ENCODE assay signal across 28 cellular contexts in genomic region chr1:77718181-77718580, GRCh38.
"Had no signal": no experiment of that assay in that cellular context is flagged by ENCODE, and none has a peak within 500 bp of the region (broad histone marks: within the 10 kb centered on the region; RNA-seq: fewer than 3 reads in every experiment).

No MANE protein-coding gene starts in this region.

- H3K4me3 Mint-ChIP-seq: stimulated activated effector memory CD8-positive, alpha-beta T cell treated with anti-CD3 and anti-CD28 coated beads, Interleukin-12 subunit alpha, Interleukin-12 subunit beta, amount 100 ng/mL, for 72 hours; stimulated activated memory B cell treated with anti-CD40 and anti-IgM and Interleukin-4, amounts not matched to agents 10 μg/mL and 1 μg/mL and 100 μg/mL, for 72 hours; stimulated activated naive CD8-positive, alpha-beta T cell treated with anti-CD3 and anti-CD28 coated beads, Interleukin-15, amount 100 ng/mL, for 72 hours; stimulated activated naive CD8-positive, alpha-beta T cell treated with anti-CD3 and anti-CD28 coated beads, Interleukin-15, Interleukin-2, amounts not matched to agents 100 ng/mL and 50 ng/mL, for 24 hours; type B pancreatic cell had no signal

- H3K4me1 Mint-ChIP-seq: stimulated activated effector memory CD8-positive, alpha-beta T cell treated with anti-CD3 and anti-CD28 coated beads, Interleukin-12 subunit alpha, Interleukin-12 subunit beta, amount 100 ng/mL, for 72 hours; stimulated activated memory B cell treated with anti-CD40 and anti-IgM and Interleukin-4, amounts not matched to agents 10 μg/mL and 1 μg/mL and 100 μg/mL, for 72 hours; stimulated activated naive CD8-positive, alpha-beta T cell treated with anti-CD3 and anti-CD28 coated beads, Interleukin-15, amount 100 ng/mL, for 72 hours had no signal

- H3K27ac Mint-ChIP-seq: stimulated activated effector memory CD8-positive, alpha-beta T cell treated with anti-CD3 and anti-CD28 coated beads, Interleukin-12 subunit alpha, Interleukin-12 subunit beta, amount 100 ng/mL, for 72 hours; stimulated activated memory B cell treated with anti-CD40 and anti-IgM and Interleukin-4, amounts not matched to agents 10 μg/mL and 1 μg/mL and 100 μg/mL, for 72 hours; stimulated activated naive CD8-positive, alpha-beta T cell treated with anti-CD3 and anti-CD28 coated beads, Interleukin-15, amount 100 ng/mL, for 72 hours; stimulated activated naive CD8-positive, alpha-beta T cell treated with anti-CD3 and anti-CD28 coated beads, Interleukin-15, Interleukin-2, amounts not matched to agents 100 ng/mL and 50 ng/mL, for 24 hours; type B pancreatic cell had no signal

- H3K9me3 ChIP-seq: stomach, suprapubic skin, testis, thoracic aorta, thyroid gland, tibial artery, tibial nerve, transverse colon, upper lobe of left lung, upper lobe of right lung, uterus, vagina had no signal

- H3K36me3 ChIP-seq: uterus had no signal

- H3K9me3 Mint-ChIP-seq: stimulated activated effector memory CD8-positive, alpha-beta T cell treated with anti-CD3 and anti-CD28 coated beads, Interleukin-12 subunit alpha, Interleukin-12 subunit beta, amount 100 ng/mL, for 72 hours; stimulated activated memory B cell treated with anti-CD40 and anti-IgM and Interleukin-4, amounts not matched to agents 10 μg/mL and 1 μg/mL and 100 μg/mL, for 72 hours; stimulated activated naive CD8-positive, alpha-beta T cell treated with anti-CD3 and anti-CD28 coated beads, Interleukin-15, amount 100 ng/mL, for 72 hours; stimulated activated naive CD8-positive, alpha-beta T cell treated with anti-CD3 and anti-CD28 coated beads, Interleukin-15, Interleukin-2, amounts not matched to agents 100 ng/mL and 50 ng/mL, for 24 hours; type B pancreatic cell had no signal

- H3K27me3 Mint-ChIP-seq: stimulated activated memory B cell treated with anti-CD40 and anti-IgM and Interleukin-4, amounts not matched to agents 10 μg/mL and 1 μg/mL and 100 μg/mL, for 72 hours; stimulated activated naive CD8-positive, alpha-beta T cell treated with anti-CD3 and anti-CD28 coated beads, Interleukin-15, amount 100 ng/mL, for 72 hours; stimulated activated naive CD8-positive, alpha-beta T cell treated with anti-CD3 and anti-CD28 coated beads, Interleukin-15, Interleukin-2, amounts not matched to agents 100 ng/mL and 50 ng/mL, for 24 hours; type B pancreatic cell had no signal

- H3K27ac ChIP-seq: stomach, suprapubic skin, testis, thoracic aorta, thyroid gland, tibial artery, tibial nerve, transverse colon, upper lobe of left lung, upper lobe of right lung, uterus, vagina had no signal

- H3K27me3 ChIP-seq: stomach, suprapubic skin, testis, thyroid gland, tibial artery, tibial nerve, transverse colon, upper lobe of left lung, upper lobe of right lung, uterus, vagina had no signal

- DNase-seq: stimulated activated CD4-positive, alpha-beta T cell treated with anti-CD3 and anti-CD28 coated beads, Interleukin-2, amount 100 ng/mL, for 24 hours; stimulated activated CD4-positive, alpha-beta T cell treated with anti-CD3 and anti-CD28 coated beads, Interleukin-2, amount 100 ng/mL, for 48 hours; stimulated activated CD4-positive, alpha-beta T cell treated with anti-CD3 and anti-CD28 coated beads, Interleukin-4, amount 100 ng/mL, for 1 hour; stimulated activated CD4-positive, alpha-beta T cell treated with anti-CD3 and anti-CD28 coated beads, Interleukin-4, amount 100 ng/mL, for 24 hours; stimulated activated CD4-positive, alpha-beta T cell treated with anti-CD3 and anti-CD28 coated beads, Interleukin-4, amount 100 ng/mL, for 4 hours; stimulated activated CD8-positive, alpha-beta memory T cell treated with anti-CD3 and anti-CD28 coated beads, Interleukin-4, amount 100 ng/mL, for 48 hours; stimulated activated naive CD4-positive, alpha-beta T cell; stimulated activated naive CD8-positive, alpha-beta T cell treated with anti-CD3 and anti-CD28 coated beads, Interleukin-15, amount 100 ng/mL, for 72 hours; stimulated activated naive CD8-positive, alpha-beta T cell treated with anti-CD3 and anti-CD28 coated beads, Interleukin-15, Interleukin-2, amounts not matched to agents 100 U/mL and 50 U/mL, for 24 hours; stomach; substantia nigra; testis; thyroid gland; tibial artery; transverse colon; trophoblast cell; upper lobe of left lung; upper lobe of right lung; uterus had no signal

- FAIRE-seq: urothelium cell line had no signal

- ATAC-seq: stimulated activated effector memory CD8-positive, alpha-beta T cell treated with anti-CD3 and anti-CD28 coated beads, Interleukin-12 subunit alpha, Interleukin-12 subunit beta, amount 100 ng/mL, for 72 hours; stimulated activated memory B cell treated with anti-CD40 and anti-IgM and Interleukin-4, amounts not matched to agents 10 μg/mL and 1 μg/mL and 100 μg/mL, for 72 hours; stimulated activated naive CD8-positive, alpha-beta T cell treated with anti-CD3 and anti-CD28 coated beads, Interleukin-15, amount 100 ng/mL, for 72 hours; stimulated activated naive CD8-positive, alpha-beta T cell treated with anti-CD3 and anti-CD28 coated beads, Interleukin-15, Interleukin-2, amounts not matched to agents 100 U/mL and 50 U/mL, for 24 hours; upper lobe of right lung had no signal

- H3K4me3 ChIP-seq: stomach, suprapubic skin, testis, thoracic aorta, thyroid gland, tibial artery, tibial nerve, transverse colon, upper lobe of left lung, upper lobe of right lung, uterus, vagina had no signal

- H3K4me1 ChIP-seq: stomach, suprapubic skin, testis, thyroid gland, tibial artery, tibial nerve, transverse colon, upper lobe of left lung, upper lobe of right lung, uterus, vagina had no signal
